Comparison of ENCODE assay signal across 3 cellular contexts in genomic region chr3:16236030-16236639, GRCh38.
TF ChIP-seq lines count a peak whose summit lies in the region.

No MANE protein-coding gene starts in this region.

TF ChIP-seq in liver, 16 proteins besides CTCF, POLR2A, EP300 and RAD21:
- TF ChIP-seq REST (IDR thresholded peaks at IDR 0.05) (no peak), MAX (IDR thresholded peaks at IDR 0.05) (no peak), TAF1 (conservative IDR thresholded peaks at IDR 0.05) (no peak), EGR1 (IDR thresholded peaks at IDR 0.05; ENCODE audit: low read depth in 2 of 2) (no peak), HNF4A (conservative IDR thresholded peaks at IDR 0.05) (peak; percentile 80 to 83), FOXA2 (IDR thresholded peaks at IDR 0.05) (no peak), YY1 (IDR thresholded peaks at IDR 0.05) (no peak), RXRA (IDR thresholded peaks at IDR 0.05) (peak in 1 of 2 donors; percentile 45), SP1 (IDR thresholded peaks at IDR 0.05) (peak; percentile 22), HNF4G (IDR thresholded peaks at IDR 0.05) (peak; percentile 44)
TF ChIP-seq in liver: peak in this region for 4.

TF ChIP-seq in HepG2, 621 proteins besides CTCF, POLR2A, EP300 and RAD21:
- TF ChIP-seq POGK (CRISPR knock-in tag; conservative IDR thresholded peaks at IDR 0.05) (no peak), ZNF782 (CRISPR knock-in tag; IDR thresholded peaks at IDR 0.05; ENCODE audit: borderline replicate concordance) (no peak), NAIF1 (CRISPR knock-in tag; IDR thresholded peaks at IDR 0.05; ENCODE audit: borderline replicate concordance) (no peak), SNAPC5 (CRISPR knock-in tag; IDR thresholded peaks at IDR 0.05; ENCODE audit: borderline replicate concordance) (no peak), SMYD3 (CRISPR knock-in tag; IDR thresholded peaks at IDR 0.05) (no peak), PAF1 (CRISPR knock-in tag; IDR thresholded peaks at IDR 0.05) (no peak), MZF1 (CRISPR knock-in tag; IDR thresholded peaks at IDR 0.05; ENCODE audit: borderline replicate concordance) (no peak), U2AF2 (IDR thresholded peaks at IDR 0.05; ENCODE audit: low read depth, low read length) (no peak), SMAD9 (CRISPR knock-in tag; IDR thresholded peaks at IDR 0.05) (no peak), ZNF646 (CRISPR knock-in tag; IDR thresholded peaks at IDR 0.05) (no peak), ZNF354B (CRISPR knock-in tag; IDR thresholded peaks at IDR 0.05) (no peak), ZHX1 (CRISPR knock-in tag; IDR thresholded peaks at IDR 0.05; ENCODE audit: low read depth) (no peak), FOXK1 (CRISPR knock-in tag; IDR thresholded peaks at IDR 0.05; ENCODE audit: borderline replicate concordance, low read depth) (no peak)

TF ChIP-seq in K562, 482 proteins besides CTCF, POLR2A, EP300 and RAD21:
- TF ChIP-seq ZBTB40 (IDR thresholded peaks at IDR 0.05) (peak; percentile 84), ZBTB40 (CRISPR knock-in tag; IDR thresholded peaks at IDR 0.05) (0 out of 2 replicates have a peak, but pooled peaks have one; percentile 34), ZC3H8 (IDR thresholded peaks at IDR 0.05) (no peak), XRCC5 (IDR thresholded peaks at IDR 0.05; ENCODE audit: low read depth, low read length) (no peak)
